ENCODE assay signal across 17 cellular contexts in genomic region chr5:172700686-172701324, GRCh38. TPM values are rescaled to one million over a fixed set of nuclear protein-coding genes. Genes with fewer than 3 reads are reported as not detected.
DNase-seq lines count a peak whose midpoint lies in the region; ATAC-seq and TF ChIP-seq lines count a peak whose summit lies in the region.
"Had no signal": no experiment of that assay in that cellular context is flagged by ENCODE, and none has a peak within 500 bp of the region (broad histone marks: within the 10 kb centered on the region; RNA-seq: fewer than 3 reads in every experiment).

No MANE protein-coding gene starts in this region.

- in situ Hi-C loops in KBM-7 (cut with MboI; ENCODE audit: low pct_unique_long_range_greater_than_20kb, low sequenced_read_pairs) = loop anchor here (25.0 kb wide), 1 partner anchor 586 kb away; no protein-coding TSS in a partner anchor

- H3K36me3 ChIP-seq in BLaER1 (no peaks in the 10 kb centered on the region), gastroesophageal sphincter (no peaks in the 10 kb centered on the region), mesenchymal stem cell (ENCODE audit: control insufficient read depth in 1 of 2, insufficient read depth in 2 of 2, low read depth in 1 of 2, low read length in 2 of 2) (no peaks in the 10 kb centered on the region)
- H3K36me3 ChIP-seq: right lobe of liver, thoracic aorta had no signal

- H2BK5ac ChIP-seq in mesenchymal stem cell (ENCODE audit: low read depth, low read length, poor library complexity, severe bottlenecking) = no peak overlapping the region

- no peak for ATAC-seq in gastroesophageal sphincter
- ATAC-seq: HepG2; naive thymus-derived CD8-positive, alpha-beta T cell; right lobe of liver had no signal

- H3K27ac ChIP-seq in BLaER1 = 0 out of 2 replicates have a peak overlapping the region, but pooled peaks have one; percentile 28
- H3K27ac ChIP-seq in gastroesophageal sphincter = peak overlapping the region in 3 of 4 donors; percentile 66 to 71 (median 70)
- no peak overlapping the region for H3K27ac ChIP-seq in mesenchymal stem cell (ENCODE audit: low read length, poor library complexity, severe bottlenecking)
- H3K27ac ChIP-seq: right lobe of liver, thoracic aorta had no signal

- H3K79me1 ChIP-seq in mesenchymal stem cell (replicated peaks; ENCODE audit: low read length, poor library complexity, severe bottlenecking) = no peaks in the 10 kb centered on the region

- no peak for TF ChIP-seq POLR2A in gastroesophageal sphincter (IDR thresholded peaks at IDR 0.05)

- H3K9ac ChIP-seq in BLaER1 = no peak overlapping the region; the same call in 1 of the 2 replicates
- H3K9ac ChIP-seq in mesenchymal stem cell (ENCODE audit: low read length) = no peak overlapping the region

- no peak overlapping the region for H2AK5ac ChIP-seq in mesenchymal stem cell (ENCODE audit: low read length, severe bottlenecking)

- peak; percentile 45 for DNase-seq in NCI-H146 (lab: John Stamatoyannopoulos, UW)
- DNase-seq in mesenchymal stem cell = no peak
- DNase-seq in mesenteric fat pad (ENCODE audit: low spot score) = no peak
- DNase-seq in AG08396 (ENCODE audit: low spot score) = no peak
- no peak for DNase-seq in activated CD4-positive, alpha-beta T cell treated with anti-CD3 and anti-CD28 coated beads for 1 hour
- DNase-seq in KBM-7 = no peak
- DNase-seq: activated CD4-positive, alpha-beta T cell treated with anti-CD3 and anti-CD28 coated beads for 48 hours; activated naive CD8-positive, alpha-beta T cell treated with anti-CD3 and anti-CD28 coated beads, Interleukin-2, amount 10 ng/mL, durations not matched to agents 7 days and 5 days; Caco-2; NK-92 treated with Interleukin-12 subunit alpha and Interleukin-12 subunit beta, amount 100 ng/mL, for 24 hours; stimulated activated CD4-positive, alpha-beta T cell treated with anti-CD3 and anti-CD28 coated beads, Interleukin-4, amount 100 ng/mL, for 1 hour had no signal

- no peak overlapping the region for H2BK15ac ChIP-seq in mesenchymal stem cell (ENCODE audit: low read depth, poor library complexity, severe bottlenecking)

- 40 to 71% methylated on average over 1 to 6 of the region's 10 CpGs for WGBS in gastroesophageal sphincter (ENCODE audit: low coverage in 1 of 2), 2 donors
- WGBS in mesenchymal stem cell = 23% methylated on average over 10 of the region's 10 CpGs

- H3K4me3 ChIP-seq in BLaER1 (no peak overlapping the region), gastroesophageal sphincter (no peak overlapping the region), mesenchymal stem cell (ENCODE audit: insufficient read depth in 1 of 2, low read depth in 1 of 2, low read length in 2 of 2) (no peak overlapping the region)
- H3K4me3 ChIP-seq: right lobe of liver, thoracic aorta had no signal

- H3K23ac ChIP-seq in mesenchymal stem cell (ENCODE audit: low read length in 2 of 2) = no peak overlapping the region

- H4K8ac ChIP-seq in mesenchymal stem cell (ENCODE audit: low read length) = peak overlapping the region; percentile 36

- H3K4me1 ChIP-seq in BLaER1 (peaks cover 60% of the 10 kb centered on the region), gastroesophageal sphincter (peaks cover 0 to 41% (median 21%) of the 10 kb centered on the region in 3 donors), mesenchymal stem cell (ENCODE audit: control insufficient read depth, insufficient read depth, low read depth, low read length) (peaks cover 11% of the 10 kb centered on the region)

- no peak overlapping the region for H2AFZ ChIP-seq in mesenchymal stem cell (ENCODE audit: low read depth, low read length)

- no peak overlapping the region for H3K18ac ChIP-seq in mesenchymal stem cell (ENCODE audit: low read depth in 1 of 2, low read length in 2 of 2)

- H4K91ac ChIP-seq in mesenchymal stem cell (ENCODE audit: low read length) = no peak overlapping the region

- no peak for TF ChIP-seq EP300 in gastroesophageal sphincter (IDR thresholded peaks at IDR 0.05)

- H3K4me2 ChIP-seq in BLaER1 (peak overlapping the region; percentile 82), mesenchymal stem cell (ENCODE audit: low read length, poor library complexity, severe bottlenecking) (no peak overlapping the region)

- no peak overlapping the region for H3K14ac ChIP-seq in mesenchymal stem cell (ENCODE audit: low read length in 2 of 2)

- no peak overlapping the region for H3K4ac ChIP-seq in mesenchymal stem cell (ENCODE audit: low read depth in 1 of 2, low read length in 2 of 2)

- H3K9me3 ChIP-seq in BLaER1 (no peaks in the 10 kb centered on the region), gastroesophageal sphincter (no peaks in the 10 kb centered on the region), mesenchymal stem cell (ENCODE audit: control insufficient read depth, low read length) (no peaks in the 10 kb centered on the region)
- H3K9me3 ChIP-seq: Caco-2, right lobe of liver, thoracic aorta had no signal

- H4K20me1 ChIP-seq in BLaER1 = no peaks in the 10 kb centered on the region

- H3K27me3 ChIP-seq in BLaER1 (no peaks in the 10 kb centered on the region), gastroesophageal sphincter (no peaks in the 10 kb centered on the region), mesenchymal stem cell (ENCODE audit: control insufficient read depth in 1 of 2, insufficient read depth in 1 of 2, low read length in 2 of 2) (peaks cover 45 to 50% of the 10 kb centered on the region in 2 experiments)
- H3K27me3 ChIP-seq: right lobe of liver had no signal

- H2BK120ac ChIP-seq in mesenchymal stem cell (ENCODE audit: low read depth, low read length) = no peak overlapping the region

- no peak for TF ChIP-seq CTCF in gastroesophageal sphincter (IDR thresholded peaks at IDR 0.05)

- no peak overlapping the region for H2BK12ac ChIP-seq in mesenchymal stem cell (ENCODE audit: low read length in 2 of 2)

RNA-seq across cellular contexts. Expression of gene NEURL1B, which starts 59.7 kb away (rescaled TPM):
- total RNA-seq in gastroesophageal sphincter = 10 to 100 TPM; 21.7 to 59.9 (median 41.5) TPM
- 2.0 TPM for polyA plus RNA-seq in mesenchymal stem cell (2013, experiment 1 of 2)
- polyA plus RNA-seq in mesenchymal stem cell (2013, experiment 2 of 2) = 1.8 TPM
- 35.8 TPM for total RNA-seq in mesenteric fat pad
